Comparison of ENCODE assay signal across 10 cellular contexts in genomic region chr3:152403632-152404066, GRCh38.
DNase-seq lines count a peak whose midpoint lies in the region; ATAC-seq and TF ChIP-seq lines count a peak whose summit lies in the region.
"Had no signal": no experiment of that assay in that cellular context is flagged by ENCODE, and none has a peak within 500 bp of the region (broad histone marks: within the 10 kb centered on the region; RNA-seq: fewer than 3 reads in every experiment).

No MANE protein-coding gene starts in this region.

- H3K27ac Mint-ChIP-seq in activated naive CD4-positive, alpha-beta T cell treated with anti-CD3 and anti-CD28 coated beads, Interleukin-2, amount 50 U/mL, for 72 hours: peak overlapping the region; percentile 79 to 91

- intact Hi-C loops in left ventricle myocardium inferior (cut with micrococcal nuclease): no loop called here
- intact Hi-C loops in sciatic nerve (cut with DNase I): no loop called here

- 56 to 69% methylated on average over 2 of the region's 2 CpGs for WGBS in GM23248 (ENCODE audit: low coverage in 1 of 2, low lambda C conversion rate in 2 of 2, missing lambda C conversion rate in 2 of 2), 2 experiments

- H2AFZ ChIP-seq in GM23248: no peak overlapping the region

- no peak for ATAC-seq in activated naive CD4-positive, alpha-beta T cell treated with anti-CD3 and anti-CD28 coated beads, Interleukin-2, amount 50 U/mL, for 72 hours
- ATAC-seq in sciatic nerve (peak; percentile 65), HG03045 (IDR thresholded peaks at IDR 0.05; ENCODE audit: unreplicated experiment) (no peak)

- H4K20me1 ChIP-seq in GM23248 (ENCODE audit: insufficient read depth): no peaks in the 10 kb centered on the region

- in situ Hi-C loops in GM23248 (cut with MboI): no loop called here

- H3K9ac ChIP-seq in GM23248: no peak overlapping the region

- H3K4me1 ChIP-seq in GM23248 (ENCODE audit: insufficient read depth): peaks cover 78% of the 10 kb centered on the region
- peaks cover 97% of the 10 kb centered on the region for H3K4me1 ChIP-seq in left ventricle myocardium inferior

- peaks cover 0 to 36% of the 10 kb centered on the region in 2 donors for H3K36me3 Mint-ChIP-seq in activated naive CD4-positive, alpha-beta T cell treated with anti-CD3 and anti-CD28 coated beads, Interleukin-2, amount 50 U/mL, for 72 hours

- H3F3A ChIP-seq in GM23248 (ENCODE audit: insufficient read depth): peaks cover 44% of the 10 kb centered on the region

- no peak overlapping the region for H3K4me2 ChIP-seq in GM23248 (ENCODE audit: unreplicated experiment)

- no peak overlapping the region for H3K4me3 ChIP-seq in GM23248
- peak overlapping the region; percentile 5 for H3K4me3 ChIP-seq in left ventricle myocardium inferior
- H3K4me3 ChIP-seq: pancreas had no signal

- H3K9me2 ChIP-seq in GM23248 (ENCODE audit: insufficient read depth): no peaks in the 10 kb centered on the region

- no peaks in the 10 kb centered on the region for H3K27me3 ChIP-seq in GM23248 (replicated peaks; ENCODE audit: insufficient read depth)
- H3K27me3 ChIP-seq in left ventricle myocardium inferior (ENCODE audit: low read depth): no peaks in the 10 kb centered on the region
- H3K27me3 ChIP-seq: pancreas had no signal

- H3K9me3 Mint-ChIP-seq in activated naive CD4-positive, alpha-beta T cell treated with anti-CD3 and anti-CD28 coated beads, Interleukin-2, amount 50 U/mL, for 72 hours: no peaks in the 10 kb centered on the region

- H3K27ac ChIP-seq in GM23248: peak overlapping the region; percentile 18; the same call in 1 of the 2 replicates
- peak overlapping the region; percentile 87 for H3K27ac ChIP-seq in left ventricle myocardium inferior (replicated peaks)
- H3K27ac ChIP-seq: pancreas had no signal

- H3K79me2 ChIP-seq in GM23248 (ENCODE audit: insufficient read depth): peaks cover 99% of the 10 kb centered on the region

- DNase-seq in GM23248: no peak
- DNase-seq in activated naive CD4-positive, alpha-beta T cell treated with anti-CD3 and anti-CD28 coated beads, Interleukin-2, amount 50 U/mL, for 72 hours (ENCODE audit: low spot score in 2 of 2): no peak
- DNase-seq in left ventricle myocardium inferior: peak; percentile 78
- no peak for DNase-seq in sciatic nerve (ENCODE audit: low spot score)
- no peak for DNase-seq in NCI-H2107 (lab: John Stamatoyannopoulos, UW)
- DNase-seq in NCI-H1930 (lab: John Stamatoyannopoulos, UW): no peak
- DNase-seq in activated CD4-positive, CD25-positive, alpha-beta regulatory T cell (lab: John Stamatoyannopoulos, UW): no peak
- DNase-seq: NCI-H2029, pancreas had no signal

- TF ChIP-seq CTCF in left ventricle myocardium inferior (IDR thresholded peaks at IDR 0.05; ENCODE audit: borderline replicate concordance): no peak

- H3K9me3 ChIP-seq in GM23248 (ENCODE audit: low read depth) (no peaks in the 10 kb centered on the region), left ventricle myocardium inferior (replicated peaks) (no peaks in the 10 kb centered on the region)
- H3K9me3 ChIP-seq: pancreas had no signal

- no peaks in the 10 kb centered on the region for H3K36me3 ChIP-seq in GM23248 (ENCODE audit: low read depth)
- no peaks in the 10 kb centered on the region for H3K36me3 ChIP-seq in left ventricle myocardium inferior
- H3K36me3 ChIP-seq: pancreas had no signal
